ENCODE assay signal across 1 cellular context in the genomic region with DNA sequence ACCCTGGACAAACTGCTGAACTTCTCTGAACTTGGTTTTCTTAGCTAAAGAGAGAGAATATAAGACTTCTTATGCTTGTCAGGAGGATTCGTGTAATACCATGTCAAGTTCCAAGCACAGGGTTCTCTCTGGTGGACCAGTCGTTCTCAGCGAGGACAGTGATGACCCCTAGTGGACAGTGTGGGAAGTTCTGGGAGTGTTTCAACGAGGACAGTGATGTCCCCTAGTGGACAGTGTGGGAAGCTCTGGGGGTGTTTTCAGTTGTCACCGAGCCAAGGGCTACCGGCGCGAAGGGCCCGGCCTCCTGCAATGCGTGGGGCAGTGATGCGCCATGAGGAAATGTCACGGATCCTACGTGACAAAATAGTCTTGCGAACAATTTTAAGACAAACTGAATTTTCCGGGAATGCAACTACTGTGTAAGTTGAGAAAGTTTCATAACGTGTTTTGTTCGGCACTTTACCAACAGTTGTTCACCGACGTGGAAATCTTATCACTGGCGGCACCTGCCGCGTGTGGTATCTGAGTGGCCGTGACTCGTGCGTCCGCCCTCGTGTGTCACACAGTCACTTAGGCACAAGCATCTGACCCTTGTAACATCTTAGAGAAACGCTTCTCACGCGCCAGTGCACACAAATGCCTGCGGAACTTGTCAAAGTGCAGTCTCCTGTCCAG.
TF ChIP-seq lines count a peak whose summit lies in the region.

No MANE protein-coding gene starts in this region.

TF ChIP-seq in HepG2, 621 proteins besides CTCF, POLR2A, EP300 and RAD21 (continues in another document):
- TF ChIP-seq SOX5 (CRISPR knock-in tag; IDR thresholded peaks at IDR 0.05; ENCODE audit: borderline replicate concordance): peak; percentile 29; the same call in 1 of the 2 replicates
- TF ChIP-seq GABPB1 (CRISPR knock-in tag; IDR thresholded peaks at IDR 0.05): peak; percentile 34; the same call in 1 of the 2 replicates
- TF ChIP-seq ZNF160 (CRISPR knock-in tag; IDR thresholded peaks at IDR 0.05): no peak
- TF ChIP-seq ETS1 (CRISPR knock-in tag; IDR thresholded peaks at IDR 0.05): no peak
- TF ChIP-seq ESRRA (CRISPR knock-in tag; IDR thresholded peaks at IDR 0.05; ENCODE audit: low read depth): no peak
- TF ChIP-seq ZNF205 (CRISPR knock-in tag; IDR thresholded peaks at IDR 0.05): 0 out of 2 replicates have a peak, but pooled peaks have one; percentile 65
- peak; percentile 26; the same call in 1 of the 2 replicates for TF ChIP-seq ETV5 (CRISPR knock-in tag; IDR thresholded peaks at IDR 0.05; ENCODE audit: borderline replicate concordance)
- 0 out of 2 replicates have a peak, but pooled peaks have one; percentile 25 for TF ChIP-seq CEBPG (CRISPR knock-in tag; IDR thresholded peaks at IDR 0.05)
- TF ChIP-seq SRSF9 (IDR thresholded peaks at IDR 0.05; ENCODE audit: borderline replicate concordance, insufficient read depth, low read depth, low read length, poor library complexity, severe bottlenecking): no peak
- no peak for TF ChIP-seq EEA1 (CRISPR knock-in tag; IDR thresholded peaks at IDR 0.05; ENCODE audit: borderline replicate concordance)
- 0 out of 2 replicates have a peak, but pooled peaks have one; percentile 21 for TF ChIP-seq ZNF605 (CRISPR knock-in tag; IDR thresholded peaks at IDR 0.05)
- peak; percentile 30; the same call in 1 of the 2 replicates for TF ChIP-seq BCL6 (CRISPR knock-in tag; IDR thresholded peaks at IDR 0.05)
- TF ChIP-seq MAZ (IDR thresholded peaks at IDR 0.05; ENCODE audit: borderline replicate concordance, low read depth, low read length): no peak
- TF ChIP-seq MAZ (CRISPR knock-in tag; IDR thresholded peaks at IDR 0.05; ENCODE audit: low read depth): no peak
- no peak for TF ChIP-seq TRAFD1 (CRISPR knock-in tag; IDR thresholded peaks at IDR 0.05; ENCODE audit: borderline replicate concordance)
- TF ChIP-seq NFKB2 (CRISPR knock-in tag; IDR thresholded peaks at IDR 0.05; ENCODE audit: borderline replicate concordance): no peak
- TF ChIP-seq FOXC1 (CRISPR knock-in tag; IDR thresholded peaks at IDR 0.05; ENCODE audit: borderline replicate concordance): no peak
- TF ChIP-seq, protein P1, sequence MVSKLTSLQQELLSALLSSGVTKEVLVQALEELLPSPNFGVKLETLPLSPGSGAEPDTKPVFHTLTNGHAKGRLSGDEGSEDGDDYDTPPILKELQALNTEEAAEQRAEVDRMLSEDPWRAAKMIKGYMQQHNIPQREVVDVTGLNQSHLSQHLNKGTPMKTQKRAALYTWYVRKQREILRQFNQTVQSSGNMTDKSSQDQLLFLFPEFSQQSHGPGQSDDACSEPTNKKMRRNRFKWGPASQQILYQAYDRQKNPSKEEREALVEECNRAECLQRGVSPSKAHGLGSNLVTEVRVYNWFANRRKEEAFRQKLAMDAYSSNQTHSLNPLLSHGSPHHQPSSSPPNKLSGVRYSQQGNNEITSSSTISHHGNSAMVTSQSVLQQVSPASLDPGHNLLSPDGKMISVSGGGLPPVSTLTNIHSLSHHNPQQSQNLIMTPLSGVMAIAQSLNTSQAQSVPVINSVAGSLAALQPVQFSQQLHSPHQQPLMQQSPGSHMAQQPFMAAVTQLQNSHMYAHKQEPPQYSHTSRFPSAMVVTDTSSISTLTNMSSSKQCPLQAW (CRISPR knock-in tag; IDR thresholded peaks at IDR 0.05): no peak
- TF ChIP-seq HDAC1 (CRISPR knock-in tag; IDR thresholded peaks at IDR 0.05): no peak
- TF ChIP-seq PRPF4 (IDR thresholded peaks at IDR 0.05; ENCODE audit: low read depth, low read length, poor library complexity, severe bottlenecking): no peak
- no peak for TF ChIP-seq ZNF552 (CRISPR knock-in tag; IDR thresholded peaks at IDR 0.05; ENCODE audit: borderline replicate concordance)
- peak; percentile 91 for TF ChIP-seq SMC3 (IDR thresholded peaks at IDR 0.05; ENCODE audit: low read length)
- TF ChIP-seq, protein P2, sequence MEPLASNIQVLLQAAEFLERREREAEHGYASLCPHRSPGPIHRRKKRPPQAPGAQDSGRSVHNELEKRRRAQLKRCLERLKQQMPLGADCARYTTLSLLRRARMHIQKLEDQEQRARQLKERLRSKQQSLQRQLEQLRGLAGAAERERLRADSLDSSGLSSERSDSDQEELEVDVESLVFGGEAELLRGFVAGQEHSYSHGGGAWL (CRISPR knock-in tag; IDR thresholded peaks at IDR 0.05): no peak
- 0 out of 2 replicates have a peak, but pooled peaks have one; percentile 13 for TF ChIP-seq ZBTB38 (CRISPR knock-in tag; IDR thresholded peaks at IDR 0.05)
- no peak for TF ChIP-seq ZNF768 (CRISPR knock-in tag; IDR thresholded peaks at IDR 0.05)
- peak; percentile 74 for TF ChIP-seq RXRB (CRISPR knock-in tag; IDR thresholded peaks at IDR 0.05; ENCODE audit: borderline replicate concordance)
- TF ChIP-seq IRF2 (CRISPR knock-in tag; IDR thresholded peaks at IDR 0.05): peak; percentile 78
- TF ChIP-seq MEF2D (CRISPR knock-in tag; IDR thresholded peaks at IDR 0.05): no peak
- no peak for TF ChIP-seq MBNL3 (CRISPR knock-in tag; conservative IDR thresholded peaks at IDR 0.05)
- TF ChIP-seq, protein P3, sequence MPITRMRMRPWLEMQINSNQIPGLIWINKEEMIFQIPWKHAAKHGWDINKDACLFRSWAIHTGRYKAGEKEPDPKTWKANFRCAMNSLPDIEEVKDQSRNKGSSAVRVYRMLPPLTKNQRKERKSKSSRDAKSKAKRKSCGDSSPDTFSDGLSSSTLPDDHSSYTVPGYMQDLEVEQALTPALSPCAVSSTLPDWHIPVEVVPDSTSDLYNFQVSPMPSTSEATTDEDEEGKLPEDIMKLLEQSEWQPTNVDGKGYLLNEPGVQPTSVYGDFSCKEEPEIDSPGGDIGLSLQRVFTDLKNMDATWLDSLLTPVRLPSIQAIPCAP (CRISPR knock-in tag; IDR thresholded peaks at IDR 0.05; ENCODE audit: low read depth): no peak
- TF ChIP-seq ZNF850 (CRISPR knock-in tag; conservative IDR thresholded peaks at IDR 0.05): no peak
- no peak for TF ChIP-seq ZNF274 (CRISPR knock-in tag; IDR thresholded peaks at IDR 0.05)
- no peak for TF ChIP-seq ZNF318 (CRISPR knock-in tag; IDR thresholded peaks at IDR 0.05)
- TF ChIP-seq ATF7 (IDR thresholded peaks at IDR 0.05): no peak
- no peak; the same call in 1 of the 2 replicates for TF ChIP-seq ATF7 (CRISPR knock-in tag; IDR thresholded peaks at IDR 0.05)
- TF ChIP-seq ZNF33B (CRISPR knock-in tag; IDR thresholded peaks at IDR 0.05): no peak
- peak; percentile 71; the same call in 1 of the 2 replicates for TF ChIP-seq REPIN1 (CRISPR knock-in tag; IDR thresholded peaks at IDR 0.05; ENCODE audit: borderline replicate concordance, low read depth)
- TF ChIP-seq POGZ (CRISPR knock-in tag; IDR thresholded peaks at IDR 0.05): no peak
- no peak for TF ChIP-seq AGO2 (optimal IDR thresholded peaks at IDR 0.05; ENCODE audit: low read depth, low read length)
- no peak for TF ChIP-seq ZNF607 (CRISPR knock-in tag; IDR thresholded peaks at IDR 0.05; ENCODE audit: borderline replicate concordance)
- TF ChIP-seq ZNF598 (CRISPR knock-in tag; IDR thresholded peaks at IDR 0.05; ENCODE audit: borderline replicate concordance): 0 out of 2 replicates have a peak, but pooled peaks have one; percentile 12
- no peak for TF ChIP-seq REXO4 (CRISPR knock-in tag; IDR thresholded peaks at IDR 0.05; ENCODE audit: borderline replicate concordance)
- TF ChIP-seq, protein P4, sequence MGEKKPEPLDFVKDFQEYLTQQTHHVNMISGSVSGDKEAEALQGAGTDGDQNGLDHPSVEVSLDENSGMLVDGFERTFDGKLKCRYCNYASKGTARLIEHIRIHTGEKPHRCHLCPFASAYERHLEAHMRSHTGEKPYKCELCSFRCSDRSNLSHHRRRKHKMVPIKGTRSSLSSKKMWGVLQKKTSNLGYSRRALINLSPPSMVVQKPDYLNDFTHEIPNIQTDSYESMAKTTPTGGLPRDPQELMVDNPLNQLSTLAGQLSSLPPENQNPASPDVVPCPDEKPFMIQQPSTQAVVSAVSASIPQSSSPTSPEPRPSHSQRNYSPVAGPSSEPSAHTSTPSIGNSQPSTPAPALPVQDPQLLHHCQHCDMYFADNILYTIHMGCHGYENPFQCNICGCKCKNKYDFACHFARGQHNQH (CRISPR knock-in tag; IDR thresholded peaks at IDR 0.05): peak; percentile 62
- no peak for TF ChIP-seq ISL2 (CRISPR knock-in tag; IDR thresholded peaks at IDR 0.05)
- no peak for TF ChIP-seq TIGD3 (CRISPR knock-in tag; IDR thresholded peaks at IDR 0.05; ENCODE audit: borderline replicate concordance)
- no peak for TF ChIP-seq ZNF891 (CRISPR knock-in tag; IDR thresholded peaks at IDR 0.05)
- TF ChIP-seq ZNF136 (CRISPR knock-in tag; IDR thresholded peaks at IDR 0.05; ENCODE audit: low read depth): no peak
- no peak for TF ChIP-seq ZMAT5 (CRISPR knock-in tag; IDR thresholded peaks at IDR 0.05; ENCODE audit: borderline replicate concordance, low read depth)
- no peak for TF ChIP-seq TRIM24 (CRISPR knock-in tag; IDR thresholded peaks at IDR 0.05)
